Comparison of ENCODE assay signal across 1 cellular context in the genomic region with DNA sequence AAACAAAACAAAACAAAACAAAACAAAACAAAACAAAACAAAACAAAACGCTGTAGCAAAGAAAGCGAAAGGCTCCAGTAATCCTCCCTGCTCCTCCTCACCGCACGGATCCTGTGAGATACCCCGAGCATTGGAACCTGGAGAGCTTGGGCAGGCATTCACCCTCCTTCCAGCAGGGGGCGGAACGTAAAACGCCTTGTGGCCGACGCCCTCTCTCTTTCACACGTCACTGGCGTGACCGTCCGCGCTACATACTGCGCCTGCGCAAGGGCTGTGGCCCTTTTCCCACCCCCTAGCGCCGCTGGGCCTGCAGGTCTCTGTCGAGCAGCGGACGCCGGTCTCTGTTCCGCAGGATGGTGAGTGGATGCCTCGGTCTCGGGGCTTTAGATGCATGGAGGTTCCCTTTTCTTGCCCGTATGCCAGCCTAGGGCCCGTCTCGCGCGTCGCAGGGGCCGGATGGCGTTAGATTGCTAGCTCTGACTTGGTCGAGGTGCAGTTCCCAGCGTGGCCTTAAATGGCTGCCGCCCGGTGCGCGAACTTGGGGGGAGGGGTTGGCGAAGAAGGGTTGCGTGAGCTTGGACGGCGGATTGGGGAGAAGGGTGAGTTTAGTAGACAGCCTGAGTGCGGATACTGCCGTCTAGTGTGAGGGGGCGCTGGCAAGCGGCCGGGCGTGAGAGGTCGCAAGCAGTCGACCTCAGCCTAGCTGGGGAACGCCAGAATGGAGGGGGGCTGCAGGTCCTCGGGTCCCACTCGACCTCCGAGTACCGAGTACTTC.
A peak's percentile ranks its signal among the peaks of the same experiment; 100 is the strongest.
TF ChIP-seq lines count a peak whose summit lies in the region.

A gene (plus strand): TSS at position 279 of the 775 bp plus-strand sequence. CDS start 75 bp downstream, at position 354.

TF ChIP-seq in K562, 482 proteins besides CTCF, POLR2A, EP300 and RAD21 (continued from another document and continues in another):
- TF ChIP-seq, protein P1, sequence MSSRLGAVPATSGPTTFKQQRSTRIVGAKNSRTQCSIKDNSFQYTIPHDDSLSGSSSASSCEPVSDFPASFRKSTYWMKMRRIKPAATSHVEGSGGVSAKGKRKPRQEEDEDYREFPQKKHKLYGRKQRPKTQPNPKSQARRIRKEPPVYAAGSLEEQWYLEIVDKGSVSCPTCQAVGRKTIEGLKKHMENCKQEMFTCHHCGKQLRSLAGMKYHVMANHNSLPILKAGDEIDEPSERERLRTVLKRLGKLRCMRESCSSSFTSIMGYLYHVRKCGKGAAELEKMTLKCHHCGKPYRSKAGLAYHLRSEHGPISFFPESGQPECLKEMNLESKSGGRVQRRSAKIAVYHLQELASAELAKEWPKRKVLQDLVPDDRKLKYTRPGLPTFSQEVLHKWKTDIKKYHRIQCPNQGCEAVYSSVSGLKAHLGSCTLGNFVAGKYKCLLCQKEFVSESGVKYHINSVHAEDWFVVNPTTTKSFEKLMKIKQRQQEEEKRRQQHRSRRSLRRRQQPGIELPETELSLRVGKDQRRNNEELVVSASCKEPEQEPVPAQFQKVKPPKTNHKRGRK (tag; IDR thresholded peaks at IDR 0.05): no peak
- no peak for TF ChIP-seq ZNF354B (CRISPR knock-in tag; IDR thresholded peaks at IDR 0.05)
- no peak for TF ChIP-seq HNRNPK (IDR thresholded peaks at IDR 0.05; ENCODE audit: low read depth, low read length, poor library complexity, severe bottlenecking)
- TF ChIP-seq POLR3G (IDR thresholded peaks at IDR 0.05; ENCODE audit: extremely low read depth, insufficient read length, insufficient replicate concordance): no peak
- TF ChIP-seq ZNF384 (IDR thresholded peaks at IDR 0.05; ENCODE audit: low read depth, low read length): peak; percentile 30; the same call in 1 of the 2 replicates
- no peak for TF ChIP-seq NR2C1 (IDR thresholded peaks at IDR 0.05)
- TF ChIP-seq NR2C1 (tag; IDR thresholded peaks at IDR 0.05): peak; percentile 62
- TF ChIP-seq RB1 (IDR thresholded peaks at IDR 0.05; ENCODE audit: low read depth): no peak; the same call in none of the 2 replicates
- 0 out of 2 replicates have a peak, but pooled peaks have one; percentile 5 for TF ChIP-seq OTX1 (CRISPR knock-in tag; IDR thresholded peaks at IDR 0.05)
- TF ChIP-seq, protein P2, sequence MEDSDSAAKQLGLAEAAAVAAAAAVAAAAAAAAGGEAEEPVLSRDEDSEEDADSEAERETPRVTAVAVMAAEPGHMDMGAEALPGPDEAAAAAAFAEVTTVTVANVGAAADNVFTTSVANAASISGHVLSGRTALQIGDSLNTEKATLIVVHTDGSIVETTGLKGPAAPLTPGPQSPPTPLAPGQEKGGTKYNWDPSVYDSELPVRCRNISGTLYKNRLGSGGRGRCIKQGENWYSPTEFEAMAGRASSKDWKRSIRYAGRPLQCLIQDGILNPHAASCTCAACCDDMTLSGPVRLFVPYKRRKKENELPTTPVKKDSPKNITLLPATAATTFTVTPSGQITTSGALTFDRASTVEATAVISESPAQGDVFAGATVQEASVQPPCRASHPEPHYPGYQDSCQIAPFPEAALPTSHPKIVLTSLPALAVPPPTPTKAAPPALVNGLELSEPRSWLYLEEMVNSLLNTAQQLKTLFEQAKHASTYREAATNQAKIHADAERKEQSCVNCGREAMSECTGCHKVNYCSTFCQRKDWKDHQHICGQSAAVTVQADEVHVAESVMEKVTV (CRISPR knock-in tag; IDR thresholded peaks at IDR 0.05): no peak
- TF ChIP-seq, protein P3, sequence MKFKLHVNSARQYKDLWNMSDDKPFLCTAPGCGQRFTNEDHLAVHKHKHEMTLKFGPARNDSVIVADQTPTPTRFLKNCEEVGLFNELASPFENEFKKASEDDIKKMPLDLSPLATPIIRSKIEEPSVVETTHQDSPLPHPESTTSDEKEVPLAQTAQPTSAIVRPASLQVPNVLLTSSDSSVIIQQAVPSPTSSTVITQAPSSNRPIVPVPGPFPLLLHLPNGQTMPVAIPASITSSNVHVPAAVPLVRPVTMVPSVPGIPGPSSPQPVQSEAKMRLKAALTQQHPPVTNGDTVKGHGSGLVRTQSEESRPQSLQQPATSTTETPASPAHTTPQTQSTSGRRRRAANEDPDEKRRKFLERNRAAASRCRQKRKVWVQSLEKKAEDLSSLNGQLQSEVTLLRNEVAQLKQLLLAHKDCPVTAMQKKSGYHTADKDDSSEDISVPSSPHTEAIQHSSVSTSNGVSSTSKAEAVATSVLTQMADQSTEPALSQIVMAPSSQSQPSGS (CRISPR knock-in tag; IDR thresholded peaks at IDR 0.05): no peak
- no peak for TF ChIP-seq PPARD (CRISPR knock-in tag; IDR thresholded peaks at IDR 0.05)
- no peak for TF ChIP-seq TFAM (CRISPR knock-in tag; conservative IDR thresholded peaks at IDR 0.05)
- TF ChIP-seq GABPB1 (CRISPR knock-in tag; IDR thresholded peaks at IDR 0.05): peak; percentile 87
- peak; percentile 93 for TF ChIP-seq ATF7 (IDR thresholded peaks at IDR 0.05)
- no peak for TF ChIP-seq RBM15 (IDR thresholded peaks at IDR 0.05; ENCODE audit: insufficient read depth, low read length)
- TF ChIP-seq XRCC5 (IDR thresholded peaks at IDR 0.05; ENCODE audit: low read depth, low read length): peak; percentile 98; the same call in 1 of the 2 replicates
- TF ChIP-seq, protein P4, sequence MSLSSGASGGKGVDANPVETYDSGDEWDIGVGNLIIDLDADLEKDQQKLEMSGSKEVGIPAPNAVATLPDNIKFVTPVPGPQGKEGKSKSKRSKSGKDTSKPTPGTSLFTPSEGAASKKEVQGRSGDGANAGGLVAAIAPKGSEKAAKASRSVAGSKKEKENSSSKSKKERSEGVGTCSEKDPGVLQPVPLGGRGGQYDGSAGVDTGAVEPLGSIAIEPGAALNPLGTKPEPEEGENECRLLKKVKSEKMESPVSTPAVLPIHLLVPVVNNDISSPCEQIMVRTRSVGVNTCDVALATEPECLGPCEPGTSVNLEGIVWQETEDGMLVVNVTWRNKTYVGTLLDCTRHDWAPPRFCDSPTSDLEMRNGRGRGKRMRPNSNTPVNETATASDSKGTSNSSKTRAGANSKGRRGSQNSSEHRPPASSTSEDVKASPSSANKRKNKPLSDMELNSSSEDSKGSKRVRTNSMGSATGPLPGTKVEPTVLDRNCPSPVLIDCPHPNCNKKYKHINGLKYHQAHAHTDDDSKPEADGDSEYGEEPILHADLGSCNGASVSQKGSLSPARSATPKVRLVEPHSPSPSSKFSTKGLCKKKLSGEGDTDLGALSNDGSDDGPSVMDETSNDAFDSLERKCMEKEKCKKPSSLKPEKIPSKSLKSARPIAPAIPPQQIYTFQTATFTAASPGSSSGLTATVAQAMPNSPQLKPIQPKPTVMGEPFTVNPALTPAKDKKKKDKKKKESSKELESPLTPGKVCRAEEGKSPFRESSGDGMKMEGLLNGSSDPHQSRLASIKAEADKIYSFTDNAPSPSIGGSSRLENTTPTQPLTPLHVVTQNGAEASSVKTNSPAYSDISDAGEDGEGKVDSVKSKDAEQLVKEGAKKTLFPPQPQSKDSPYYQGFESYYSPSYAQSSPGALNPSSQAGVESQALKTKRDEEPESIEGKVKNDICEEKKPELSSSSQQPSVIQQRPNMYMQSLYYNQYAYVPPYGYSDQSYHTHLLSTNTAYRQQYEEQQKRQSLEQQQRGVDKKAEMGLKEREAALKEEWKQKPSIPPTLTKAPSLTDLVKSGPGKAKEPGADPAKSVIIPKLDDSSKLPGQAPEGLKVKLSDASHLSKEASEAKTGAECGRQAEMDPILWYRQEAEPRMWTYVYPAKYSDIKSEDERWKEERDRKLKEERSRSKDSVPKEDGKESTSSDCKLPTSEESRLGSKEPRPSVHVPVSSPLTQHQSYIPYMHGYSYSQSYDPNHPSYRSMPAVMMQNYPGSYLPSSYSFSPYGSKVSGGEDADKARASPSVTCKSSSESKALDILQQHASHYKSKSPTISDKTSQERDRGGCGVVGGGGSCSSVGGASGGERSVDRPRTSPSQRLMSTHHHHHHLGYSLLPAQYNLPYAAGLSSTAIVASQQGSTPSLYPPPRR (CRISPR knock-in tag; IDR thresholded peaks at IDR 0.05; ENCODE audit: borderline replicate concordance): peak; percentile 92
- peak in 1 of 2 experiments; percentile 62; a peak in 1 of 4 replicates for TF ChIP-seq SIN3A (IDR thresholded peaks at IDR 0.05; ENCODE audit: borderline replicate concordance in 2 of 2, control insufficient read depth in 1 of 2, low read depth in 2 of 2, low read length in 2 of 2)
- TF ChIP-seq ZNF146 (CRISPR knock-in tag; IDR thresholded peaks at IDR 0.05; ENCODE audit: unreplicated experiment): no peak
- no peak for TF ChIP-seq HNRNPUL1 (IDR thresholded peaks at IDR 0.05; ENCODE audit: low read length)
- TF ChIP-seq, protein P5, sequence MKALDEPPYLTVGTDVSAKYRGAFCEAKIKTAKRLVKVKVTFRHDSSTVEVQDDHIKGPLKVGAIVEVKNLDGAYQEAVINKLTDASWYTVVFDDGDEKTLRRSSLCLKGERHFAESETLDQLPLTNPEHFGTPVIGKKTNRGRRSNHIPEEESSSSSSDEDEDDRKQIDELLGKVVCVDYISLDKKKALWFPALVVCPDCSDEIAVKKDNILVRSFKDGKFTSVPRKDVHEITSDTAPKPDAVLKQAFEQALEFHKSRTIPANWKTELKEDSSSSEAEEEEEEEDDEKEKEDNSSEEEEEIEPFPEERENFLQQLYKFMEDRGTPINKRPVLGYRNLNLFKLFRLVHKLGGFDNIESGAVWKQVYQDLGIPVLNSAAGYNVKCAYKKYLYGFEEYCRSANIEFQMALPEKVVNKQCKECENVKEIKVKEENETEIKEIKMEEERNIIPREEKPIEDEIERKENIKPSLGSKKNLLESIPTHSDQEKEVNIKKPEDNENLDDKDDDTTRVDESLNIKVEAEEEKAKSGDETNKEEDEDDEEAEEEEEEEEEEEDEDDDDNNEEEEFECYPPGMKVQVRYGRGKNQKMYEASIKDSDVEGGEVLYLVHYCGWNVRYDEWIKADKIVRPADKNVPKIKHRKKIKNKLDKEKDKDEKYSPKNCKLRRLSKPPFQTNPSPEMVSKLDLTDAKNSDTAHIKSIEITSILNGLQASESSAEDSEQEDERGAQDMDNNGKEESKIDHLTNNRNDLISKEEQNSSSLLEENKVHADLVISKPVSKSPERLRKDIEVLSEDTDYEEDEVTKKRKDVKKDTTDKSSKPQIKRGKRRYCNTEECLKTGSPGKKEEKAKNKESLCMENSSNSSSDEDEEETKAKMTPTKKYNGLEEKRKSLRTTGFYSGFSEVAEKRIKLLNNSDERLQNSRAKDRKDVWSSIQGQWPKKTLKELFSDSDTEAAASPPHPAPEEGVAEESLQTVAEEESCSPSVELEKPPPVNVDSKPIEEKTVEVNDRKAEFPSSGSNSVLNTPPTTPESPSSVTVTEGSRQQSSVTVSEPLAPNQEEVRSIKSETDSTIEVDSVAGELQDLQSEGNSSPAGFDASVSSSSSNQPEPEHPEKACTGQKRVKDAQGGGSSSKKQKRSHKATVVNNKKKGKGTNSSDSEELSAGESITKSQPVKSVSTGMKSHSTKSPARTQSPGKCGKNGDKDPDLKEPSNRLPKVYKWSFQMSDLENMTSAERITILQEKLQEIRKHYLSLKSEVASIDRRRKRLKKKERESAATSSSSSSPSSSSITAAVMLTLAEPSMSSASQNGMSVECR (CRISPR knock-in tag; IDR thresholded peaks at IDR 0.05): peak; percentile 97
- peak; percentile 67; the same call in 1 of the 2 replicates for TF ChIP-seq CBX5 (IDR thresholded peaks at IDR 0.05; ENCODE audit: borderline replicate concordance, low read depth)
- peak; percentile 81 for TF ChIP-seq JUND (IDR thresholded peaks at IDR 0.05; ENCODE audit: borderline replicate concordance, low read depth, low read length)
- TF ChIP-seq JUND (tag; IDR thresholded peaks at IDR 0.05; ENCODE audit: borderline replicate concordance, low read depth, low read length): peak; percentile 60; the same call in 1 of the 3 replicates
- TF ChIP-seq, protein P6, sequence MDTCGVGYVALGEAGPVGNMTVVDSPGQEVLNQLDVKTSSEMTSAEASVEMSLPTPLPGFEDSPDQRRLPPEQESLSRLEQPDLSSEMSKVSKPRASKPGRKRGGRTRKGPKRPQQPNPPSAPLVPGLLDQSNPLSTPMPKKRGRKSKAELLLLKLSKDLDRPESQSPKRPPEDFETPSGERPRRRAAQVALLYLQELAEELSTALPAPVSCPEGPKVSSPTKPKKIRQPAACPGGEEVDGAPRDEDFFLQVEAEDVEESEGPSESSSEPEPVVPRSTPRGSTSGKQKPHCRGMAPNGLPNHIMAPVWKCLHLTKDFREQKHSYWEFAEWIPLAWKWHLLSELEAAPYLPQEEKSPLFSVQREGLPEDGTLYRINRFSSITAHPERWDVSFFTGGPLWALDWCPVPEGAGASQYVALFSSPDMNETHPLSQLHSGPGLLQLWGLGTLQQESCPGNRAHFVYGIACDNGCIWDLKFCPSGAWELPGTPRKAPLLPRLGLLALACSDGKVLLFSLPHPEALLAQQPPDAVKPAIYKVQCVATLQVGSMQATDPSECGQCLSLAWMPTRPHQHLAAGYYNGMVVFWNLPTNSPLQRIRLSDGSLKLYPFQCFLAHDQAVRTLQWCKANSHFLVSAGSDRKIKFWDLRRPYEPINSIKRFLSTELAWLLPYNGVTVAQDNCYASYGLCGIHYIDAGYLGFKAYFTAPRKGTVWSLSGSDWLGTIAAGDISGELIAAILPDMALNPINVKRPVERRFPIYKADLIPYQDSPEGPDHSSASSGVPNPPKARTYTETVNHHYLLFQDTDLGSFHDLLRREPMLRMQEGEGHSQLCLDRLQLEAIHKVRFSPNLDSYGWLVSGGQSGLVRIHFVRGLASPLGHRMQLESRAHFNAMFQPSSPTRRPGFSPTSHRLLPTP (IDR thresholded peaks at IDR 0.05; ENCODE audit: borderline replicate concordance, extremely low read depth, insufficient read length): no peak
- TF ChIP-seq MYNN (IDR thresholded peaks at IDR 0.05): peak; percentile 63; the same call in 1 of the 2 replicates
- TF ChIP-seq MYNN (CRISPR knock-in tag; IDR thresholded peaks at IDR 0.05): no peak
- no peak for TF ChIP-seq ELF1 (tag; IDR thresholded peaks at IDR 0.05)
- peak; percentile 47; the same call in 1 of the 2 replicates for TF ChIP-seq FOXJ2 (tag; IDR thresholded peaks at IDR 0.05)
- TF ChIP-seq, protein P7, sequence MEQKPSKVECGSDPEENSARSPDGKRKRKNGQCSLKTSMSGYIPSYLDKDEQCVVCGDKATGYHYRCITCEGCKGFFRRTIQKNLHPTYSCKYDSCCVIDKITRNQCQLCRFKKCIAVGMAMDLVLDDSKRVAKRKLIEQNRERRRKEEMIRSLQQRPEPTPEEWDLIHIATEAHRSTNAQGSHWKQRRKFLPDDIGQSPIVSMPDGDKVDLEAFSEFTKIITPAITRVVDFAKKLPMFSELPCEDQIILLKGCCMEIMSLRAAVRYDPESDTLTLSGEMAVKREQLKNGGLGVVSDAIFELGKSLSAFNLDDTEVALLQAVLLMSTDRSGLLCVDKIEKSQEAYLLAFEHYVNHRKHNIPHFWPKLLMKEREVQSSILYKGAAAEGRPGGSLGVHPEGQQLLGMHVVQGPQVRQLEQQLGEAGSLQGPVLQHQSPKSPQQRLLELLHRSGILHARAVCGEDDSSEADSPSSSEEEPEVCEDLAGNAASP (IDR thresholded peaks at IDR 0.05): no peak
- TF ChIP-seq SMARCA5 (IDR thresholded peaks at IDR 0.05): peak; percentile 80; the same call in 1 of the 2 replicates
- no peak for TF ChIP-seq ZNF696 (CRISPR knock-in tag; conservative IDR thresholded peaks at IDR 0.05)
- peak; percentile 76 for TF ChIP-seq C11orf30 (IDR thresholded peaks at IDR 0.05; ENCODE audit: low read depth)
- no peak for TF ChIP-seq ZNF764 (CRISPR knock-in tag; IDR thresholded peaks at IDR 0.05; ENCODE audit: low read depth)
- TF ChIP-seq NCOA6 (IDR thresholded peaks at IDR 0.05): peak; percentile 79
